ENCODE assay signal across 8 cellular contexts in genomic region chr10:51892965-51893658, GRCh38.
A peak's percentile ranks its signal among the peaks of the same experiment; 100 is the strongest.
DNase-seq lines count a peak whose midpoint lies in the region; ATAC-seq and TF ChIP-seq lines count a peak whose summit lies in the region.

No MANE protein-coding gene starts in this region.

- no peak for TF ChIP-seq CTCF in left lung (IDR thresholded peaks at IDR 0.05)
- no peak for TF ChIP-seq CTCF in upper lobe of left lung (IDR thresholded peaks at IDR 0.05)

- 67 to 80% methylated on average over 1 of the region's 1 CpG for WGBS in upper lobe of left lung, 2 donors

- H3K4me1 ChIP-seq in left lung = peaks cover 0 to 4% of the 10 kb centered on the region in 2 donors
- H3K4me1 ChIP-seq in upper lobe of left lung = peaks cover 0 to 3% (median 0%) of the 10 kb centered on the region in 4 donors

- H3K36me3 ChIP-seq in left lung (no peaks in the 10 kb centered on the region), upper lobe of left lung (no peaks in the 10 kb centered on the region)

- H3K4me3 ChIP-seq in left lung (no peak overlapping the region), upper lobe of left lung (no peak overlapping the region)

- TF ChIP-seq EP300 in upper lobe of left lung (IDR thresholded peaks at IDR 0.05) = no peak

- H3K27ac ChIP-seq in left lung (no peak overlapping the region), upper lobe of left lung (no peak overlapping the region)

- peak; percentile 69 for ATAC-seq in GM18858 (IDR thresholded peaks at IDR 0.05; ENCODE audit: unreplicated experiment)
- peak; percentile 87 for ATAC-seq in HG03196 (IDR thresholded peaks at IDR 0.05; ENCODE audit: unreplicated experiment)
- peak; percentile 19 for ATAC-seq in left lung
- no peak for ATAC-seq in upper lobe of left lung (ENCODE audit: low FRiP score in 2 of 2)

- H3K27me3 ChIP-seq in left lung (no peaks in the 10 kb centered on the region), upper lobe of left lung (no peaks in the 10 kb centered on the region)

- H3K9me3 ChIP-seq in left lung (no peaks in the 10 kb centered on the region), upper lobe of left lung (no peaks in the 10 kb centered on the region)

- no peak for TF ChIP-seq POLR2A in upper lobe of left lung (IDR thresholded peaks at IDR 0.05)

- peak; percentile 46 for DNase-seq in ACHN
- DNase-seq in SKM-1 (lab: John Stamatoyannopoulos, UW; ENCODE audit: unreplicated experiment) = peak; percentile 30
- DNase-seq in left lung = no peak
- DNase-seq in upper lobe of left lung = no peak
- DNase-seq in NCI-H1930 (lab: John Stamatoyannopoulos, UW) = no peak
- DNase-seq in NCI-H2171 treated with DMSO at 0.1 percent for 48 hours (lab: John Stamatoyannopoulos, UW) = no peak

- intact Hi-C loops in left lung (cut with DNase I) = no loop called here

- in situ Hi-C loops in ACHN (cut with HindIII; ENCODE audit: low pct_ligation_motif_present, low pct_unique_long_range_greater_than_20kb, low sequenced_read_pairs) = no loop called here

Comparison
In these comparisons a context has a peak if more than half of its experiments do, and no peak if none do; other contexts are left out.
1. DNase-seq: peak in ACHN (single experiment) and SKM-1 (single experiment); none in left lung (0 of 2), upper lobe of left lung (0 of 2), NCI-H1930 (0 of 2) and NCI-H2171 treated with DMSO at 0.1 percent for 48 hours (single experiment).
2. ATAC-seq: peak in GM18858 (single experiment), HG03196 (single experiment) and left lung (single experiment); none in upper lobe of left lung (0 of 2).